ENCODE assay signal across 8 cellular contexts in the genomic region with DNA sequence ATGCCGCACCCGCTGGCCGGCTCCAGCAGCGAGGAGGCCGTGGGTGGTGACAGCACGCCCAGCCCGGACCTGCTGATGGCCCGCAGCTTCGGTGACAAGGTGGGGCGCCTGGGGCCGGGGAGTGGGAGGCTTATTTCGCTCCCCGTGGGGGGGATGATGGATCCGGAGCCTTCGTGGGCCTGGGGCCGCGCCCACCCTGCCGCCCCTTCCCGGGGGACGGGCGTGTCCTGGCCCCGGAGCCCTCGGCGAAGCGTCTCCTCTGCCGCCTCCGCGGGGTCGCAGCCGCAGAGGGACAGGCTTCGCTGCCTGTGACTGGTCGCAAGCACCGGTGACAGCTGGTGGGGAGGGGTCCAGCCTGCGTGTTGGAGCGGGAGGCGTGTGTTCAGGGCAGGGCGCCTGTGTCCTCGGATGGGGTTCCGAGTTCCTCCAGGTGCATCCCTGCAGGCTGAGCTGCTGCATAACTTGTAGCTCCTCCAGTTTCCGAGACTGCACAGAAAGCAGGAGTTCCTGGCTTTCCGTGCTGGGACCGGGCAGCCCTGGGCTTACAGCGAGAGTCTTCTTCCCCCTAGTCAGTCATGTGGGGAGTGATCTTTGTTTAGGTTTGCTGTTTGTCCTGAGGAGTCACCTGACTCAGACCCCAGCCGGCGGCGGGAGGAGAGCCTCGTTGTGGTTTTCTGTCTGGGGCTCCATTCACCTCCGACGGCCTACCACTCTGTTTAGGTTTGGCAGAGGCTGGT. TPM values are rescaled to one million over a fixed set of nuclear protein-coding genes. Genes with fewer than 3 reads are reported as not detected.
DNase-seq lines count a peak whose midpoint lies in the region; ATAC-seq and TF ChIP-seq lines count a peak whose summit lies in the region.

No MANE protein-coding gene starts in this region.

- POLR2A ChIA-PET in Caco-2 (lab: Charles Lee) (interaction anchor here (0.5 to 2.2 kb wide), 5 partner anchors 14 to 591 kb away, joined by 3 to 9 read pairs (median 3); a partner anchor contains a TSS), PC-9 (lab: Charles Lee; ENCODE audit: unreplicated experiment) (interaction anchor here (0.6 kb wide), 1 partner anchor 644 kb away, joined by 3 read pairs; no protein-coding TSS in a partner anchor)

- H3K36me3 ChIP-seq in Caco-2 (ENCODE audit: control insufficient read depth, insufficient read depth, low read length) (no peaks in the 10 kb centered on the region), PC-9 (ENCODE audit: low read depth) (no peaks in the 10 kb centered on the region)

- peak overlapping the region; percentile 85 for H3K27ac Mint-ChIP-seq in Caco-2 (ENCODE audit: unreplicated experiment)
- H3K27ac Mint-ChIP-seq in natural killer cell treated with Interleukin-12 subunit alpha and Interleukin-12 subunit beta and Interleukin-15 and Interleukin-18, amount 100 ng/mL, for 72 hours: peak overlapping the region; percentile 54 to 69
- peak overlapping the region; percentile 80 for H3K27ac Mint-ChIP-seq in type B pancreatic cell

- H2AFZ ChIP-seq in PC-9: peak overlapping the region; percentile 90

- H3K27me3 Mint-ChIP-seq in Caco-2 (ENCODE audit: insufficient read depth, unreplicated experiment) (no peaks in the 10 kb centered on the region), type B pancreatic cell (peaks cover 2% of the 10 kb centered on the region)
- no peaks in the 10 kb centered on the region for H3K27me3 Mint-ChIP-seq in natural killer cell treated with Interleukin-12 subunit alpha and Interleukin-12 subunit beta and Interleukin-15 and Interleukin-18, amount 100 ng/mL, for 72 hours

- intact Hi-C loops in Caco-2 (cut with micrococcal nuclease; ENCODE audit: unreplicated experiment) (loop anchor here (1.0 kb wide), 2 partner anchors 14 to 33 kb away; a partner anchor contains a TSS), PC-9 (cut with micrococcal nuclease; ENCODE audit: unreplicated experiment) (loop anchor here (2.0 to 10.0 kb wide), 5 partner anchors 32 to 594 kb away; a partner anchor contains a TSS)

- CTCF ChIA-PET in Caco-2 (lab: Charles Lee) (interaction anchor here (0.6 to 2.0 kb wide), 5 partner anchors 14 to 42 kb away, joined by 3 to 10 read pairs (median 4); a partner anchor contains a TSS), PC-9 (lab: Charles Lee) (interaction anchor here (0.6 to 0.7 kb wide), 3 partner anchors 62 to 438 kb away, joined by 5 to 10 read pairs (median 8); a partner anchor contains a TSS)

- H3K4me2 ChIP-seq in PC-9: peak overlapping the region; percentile 95

- H3K36me3 Mint-ChIP-seq in Caco-2 (ENCODE audit: insufficient read depth, unreplicated experiment) (no peaks in the 10 kb centered on the region), type B pancreatic cell (no peaks in the 10 kb centered on the region)
- H3K36me3 Mint-ChIP-seq in natural killer cell treated with Interleukin-12 subunit alpha and Interleukin-12 subunit beta and Interleukin-15 and Interleukin-18, amount 100 ng/mL, for 72 hours: no peaks in the 10 kb centered on the region

- DNase-seq in Caco-2 (peak; percentile 72), HS-5 (ENCODE audit: low read depth) (peak; percentile 51), PC-9 (peak; percentile 68 to 69), activated gamma-delta T cell (lab: John Stamatoyannopoulos, UW) (peak; percentile 42), fibroblast of villous mesenchyme (ENCODE audit: low read depth) (peak; percentile 88), type B pancreatic cell (ENCODE audit: extremely low spot score, unreplicated experiment) (peak; percentile 74)
- no peak for DNase-seq in natural killer cell treated with Interleukin-12 subunit alpha and Interleukin-12 subunit beta and Interleukin-15 and Interleukin-18, amount 100 ng/mL, for 72 hours (ENCODE audit: low spot score)

- H3K9me3 ChIP-seq in Caco-2 (no peaks in the 10 kb centered on the region), PC-9 (ENCODE audit: insufficient read depth, low read depth) (no peaks in the 10 kb centered on the region)

- BruUV-seq in Caco-2 (replicated peaks; lab: Mats Ljungman, UMichigan) (no TSS peak), PC-9 (replicated peaks; lab: Mats Ljungman, UMichigan) (no TSS peak)

- peak; percentile 44 for ATAC-seq in GM21360 (IDR thresholded peaks at IDR 0.05; ENCODE audit: unreplicated experiment)
- ATAC-seq in natural killer cell treated with Interleukin-12 subunit alpha and Interleukin-12 subunit beta and Interleukin-15 and Interleukin-18, amount 100 ng/mL, for 72 hours: peak in 1 of 2 donors; percentile 10

- no peaks in the 10 kb centered on the region for H3K27me3 ChIP-seq in Caco-2 (replicated peaks; ENCODE audit: control insufficient read depth, insufficient read depth, low read length)
- H3K27me3 ChIP-seq in PC-9 (ENCODE audit: insufficient read depth, low read depth): no peaks in the 10 kb centered on the region

- H3F3A ChIP-seq in PC-9 (ENCODE audit: insufficient read depth, low read depth): peaks cover 45% of the 10 kb centered on the region

- H3K4me1 Mint-ChIP-seq in Caco-2 (ENCODE audit: low read depth, unreplicated experiment) (peaks cover 35% of the 10 kb centered on the region), type B pancreatic cell (ENCODE audit: unreplicated experiment) (peaks cover 26% of the 10 kb centered on the region)
- peaks cover 43 to 66% of the 10 kb centered on the region in 2 donors for H3K4me1 Mint-ChIP-seq in natural killer cell treated with Interleukin-12 subunit alpha and Interleukin-12 subunit beta and Interleukin-15 and Interleukin-18, amount 100 ng/mL, for 72 hours (ENCODE audit: low read depth in 2 of 2)

- H3K4me1 ChIP-seq in Caco-2 (peaks cover 51% of the 10 kb centered on the region), PC-9 (replicated peaks; ENCODE audit: insufficient read depth) (peaks cover 57% of the 10 kb centered on the region)

- H3K4me3 ChIP-seq in Caco-2 (ENCODE audit: low read depth, low read length) (peak overlapping the region; percentile 99), PC-9 (peak overlapping the region; percentile 98), fibroblast of villous mesenchyme (ENCODE audit: low read depth, low read length) (peak overlapping the region; percentile 84)

- H3K27ac ChIP-seq in PC-9: peak overlapping the region; percentile 47

- H3K9me3 Mint-ChIP-seq in Caco-2 (ENCODE audit: unreplicated experiment): no peaks in the 10 kb centered on the region
- H3K9me3 Mint-ChIP-seq in natural killer cell treated with Interleukin-12 subunit alpha and Interleukin-12 subunit beta and Interleukin-15 and Interleukin-18, amount 100 ng/mL, for 72 hours: no peaks in the 10 kb centered on the region
- no peaks in the 10 kb centered on the region for H3K9me3 Mint-ChIP-seq in type B pancreatic cell

- H3K79me2 ChIP-seq in PC-9 (ENCODE audit: low read depth): peaks cover 47% of the 10 kb centered on the region

- H3K4me3 Mint-ChIP-seq in Caco-2 (ENCODE audit: unreplicated experiment) (peak overlapping the region; percentile 96), type B pancreatic cell (peak overlapping the region; percentile 90)
- H3K4me3 Mint-ChIP-seq in natural killer cell treated with Interleukin-12 subunit alpha and Interleukin-12 subunit beta and Interleukin-15 and Interleukin-18, amount 100 ng/mL, for 72 hours: peak overlapping the region; percentile 88

- TF ChIP-seq CTCF in Caco-2 (IDR thresholded peaks at IDR 0.05; ENCODE audit: insufficient read depth in 1 of 2, low read depth in 1 of 2, low read length in 1 of 2, severe bottlenecking in 1 of 2, unreplicated experiment in 1 of 2) (no peak), PC-9 (conservative IDR thresholded peaks at IDR 0.05) (no peak), fibroblast of villous mesenchyme (IDR thresholded peaks at IDR 0.05; ENCODE audit: insufficient read depth, low read depth, low read length) (no peak), type B pancreatic cell (conservative IDR thresholded peaks at IDR 0.05) (no peak)

- H3K9me2 ChIP-seq in PC-9 (ENCODE audit: insufficient read depth): no peaks in the 10 kb centered on the region

- no peaks in the 10 kb centered on the region for H4K20me1 ChIP-seq in PC-9 (ENCODE audit: insufficient read depth)

RNA-seq across cellular contexts. Expression of a gene that starts 0.7 kb away (rescaled TPM):
- 20.6 and 21.8 TPM in 2 replicates for total RNA-seq in Caco-2 (2022)
- 32.5 and 33.1 TPM in 2 replicates for total RNA-seq in PC-9 (2021)
- 27.6 and 27.7 TPM in 2 replicates for total RNA-seq in fibroblast of villous mesenchyme
- total RNA-seq in natural killer cell treated with Interleukin-12 subunit alpha and Interleukin-12 subunit beta and Interleukin-15 and Interleukin-18, amount 100 ng/mL, for 72 hours: 1 to 10 TPM; 6.1 to 6.2 TPM
- 7.7 and 10.6 TPM in 2 replicates for total RNA-seq in type B pancreatic cell (ENCODE audit: low replicate concordance)

RNA-seq across cellular contexts. Expression of a gene that starts 33.3 kb away (rescaled TPM):
- total RNA-seq in Caco-2 (2022) (30.2 and 31.9 TPM in 2 replicates), PC-9 (2021) (24.0 and 28.0 TPM in 2 replicates), fibroblast of villous mesenchyme (12.9 and 23.3 TPM in 2 replicates), type B pancreatic cell (ENCODE audit: low replicate concordance) (30.5 and 34.5 TPM in 2 replicates)
- 10 to 100 TPM; 31.3 to 39.5 TPM for total RNA-seq in natural killer cell treated with Interleukin-12 subunit alpha and Interleukin-12 subunit beta and Interleukin-15 and Interleukin-18, amount 100 ng/mL, for 72 hours
